ENCODE assay signal across 12 cellular contexts in genomic region chr7:144019457-144019856, GRCh38. TPM values are rescaled to one million over a fixed set of nuclear protein-coding genes. Genes with fewer than 3 reads are reported as not detected.
DNase-seq lines count a peak whose midpoint lies in the region; ATAC-seq and TF ChIP-seq lines count a peak whose summit lies in the region.
"Had no signal": no experiment of that assay in that cellular context is flagged by ENCODE, and none has a peak within 500 bp of the region (broad histone marks: within the 10 kb centered on the region; RNA-seq: fewer than 3 reads in every experiment).

No MANE protein-coding gene starts in this region.

- H3K4me3 ChIP-seq in RWPE2 (ENCODE audit: severe bottlenecking) (no peak overlapping the region), foreskin fibroblast (ENCODE audit: low read depth in 1 of 2, low read length in 2 of 2) (no peak overlapping the region), psoas muscle (no peak overlapping the region)
- H3K4me3 ChIP-seq in effector memory CD4-positive, alpha-beta T cell (ENCODE audit: insufficient read depth, low read depth, low read length, poor library complexity, severe bottlenecking), result no peak overlapping the region

- no peaks in the 10 kb centered on the region for H3K4me1 ChIP-seq in RWPE2 (ENCODE audit: insufficient read depth, poor library complexity, severe bottlenecking)
- no peaks in the 10 kb centered on the region for H3K4me1 ChIP-seq in psoas muscle
- no peaks in the 10 kb centered on the region for H3K4me1 ChIP-seq in effector memory CD4-positive, alpha-beta T cell (ENCODE audit: control insufficient read depth, insufficient read depth, low read length, poor library complexity, severe bottlenecking)

- H3K27ac ChIP-seq in RWPE2 (ENCODE audit: poor library complexity, severe bottlenecking), result no peak overlapping the region
- no peak overlapping the region for H3K27ac ChIP-seq in psoas muscle
- no peak overlapping the region for H3K27ac ChIP-seq in effector memory CD4-positive, alpha-beta T cell (ENCODE audit: insufficient read depth, low read length, poor library complexity, severe bottlenecking)

- 26 to 48% (median 29%) methylated on average over 2 of the region's 2 CpGs for WGBS in psoas muscle, 3 donors

- H3K9me3 ChIP-seq in RWPE2 (ENCODE audit: severe bottlenecking) (no peaks in the 10 kb centered on the region), psoas muscle (no peaks in the 10 kb centered on the region)
- H3K9me3 ChIP-seq in effector memory CD4-positive, alpha-beta T cell (ENCODE audit: control insufficient read depth, low read length), result no peaks in the 10 kb centered on the region

- intact Hi-C loops in psoas muscle (cut with DNase I), result no loop called here

- TF ChIP-seq CTCF in RWPE2 (IDR thresholded peaks at IDR 0.05; ENCODE audit: poor library complexity, severe bottlenecking), result no peak
- no peak for TF ChIP-seq CTCF in foreskin fibroblast (IDR thresholded peaks at IDR 0.05; ENCODE audit: low read depth, low read length)
- TF ChIP-seq CTCF in psoas muscle (IDR thresholded peaks at IDR 0.05), result no peak

- H3K36me3 ChIP-seq in RWPE2 (ENCODE audit: low read depth) (no peaks in the 10 kb centered on the region), psoas muscle (ENCODE audit: insufficient read depth in 1 of 2, low read depth in 1 of 2) (no peaks in the 10 kb centered on the region)
- no peaks in the 10 kb centered on the region for H3K36me3 ChIP-seq in effector memory CD4-positive, alpha-beta T cell (ENCODE audit: control insufficient read depth, insufficient read depth, low read length)

- DNase-seq in GM04503 (ENCODE audit: low read depth) (peak; percentile 50), RWPE2 (ENCODE audit: low spot score) (no peak), foreskin fibroblast (peak; percentile 50 to 68), psoas muscle (no peak)
- no peak for DNase-seq in effector memory CD4-positive, alpha-beta T cell
- DNase-seq in activated naive CD4-positive, alpha-beta T cell treated with anti-CD3 and anti-CD28 coated beads, Interleukin-2, amount 50 U/mL, for 16 hours, result no peak
- DNase-seq: stimulated activated CD4-positive, alpha-beta T cell treated with anti-CD3 and anti-CD28 coated beads, Interleukin-2, amount 100 ng/mL, for 24 hours had no signal

- H3K27me3 ChIP-seq in RWPE2 (ENCODE audit: insufficient read depth, poor library complexity, severe bottlenecking) (no peaks in the 10 kb centered on the region), psoas muscle (ENCODE audit: insufficient read depth in 3 of 3, low read length in 2 of 3) (no peaks in the 10 kb centered on the region)
- no peaks in the 10 kb centered on the region for H3K27me3 ChIP-seq in effector memory CD4-positive, alpha-beta T cell (replicated peaks; ENCODE audit: control insufficient read depth, insufficient read depth, low read length, poor library complexity, severe bottlenecking)

- peak; percentile 57; the same call in 2 of the 3 replicates for ATAC-seq in RWPE2 (ENCODE audit: low read depth)
- ATAC-seq in psoas muscle, result peak in 3 of 4 donors; percentile 19 to 65 (median 35)
- ATAC-seq in HG03457 (IDR thresholded peaks at IDR 0.05; ENCODE audit: unreplicated experiment), result no peak
- no peak for ATAC-seq in GM21825 (IDR thresholded peaks at IDR 0.05; ENCODE audit: unreplicated experiment)

RNA-seq across cellular contexts. Expression of gene OR6B1, which starts 19.3 kb away (rescaled TPM):
- total RNA-seq in psoas muscle, result not detected
- polyA plus RNA-seq in psoas muscle, result not detected
- total RNA-seq: lung microvascular endothelial cell, SK-MEL-5, ureter had no signal

RNA-seq across cellular contexts. Expression of gene OR2A5, which starts 29.3 kb away (rescaled TPM):
- total RNA-seq in psoas muscle, result not detected
- polyA plus RNA-seq in psoas muscle, result not detected
- total RNA-seq: lung microvascular endothelial cell, ureter had no signal

RNA-seq across cellular contexts. Expression of gene OR2A25, which starts 50.2 kb away (rescaled TPM):
- total RNA-seq in psoas muscle, result not detected
- polyA plus RNA-seq in psoas muscle, result not detected
- total RNA-seq: lung microvascular endothelial cell, SK-MEL-5, ureter had no signal

Comparison
In these comparisons a context has a peak if more than half of its experiments do, and no peak if none do; other contexts are left out.
1. DNase-seq: peak in GM04503 (single experiment) and foreskin fibroblast (2 of 2); none in RWPE2 (single experiment), psoas muscle (0 of 2), effector memory CD4-positive, alpha-beta T cell (0 of 3) and activated naive CD4-positive, alpha-beta T cell treated with anti-CD3 and anti-CD28 coated beads, Interleukin-2, amount 50 U/mL, for 16 hours (single experiment).
2. ATAC-seq: peak in RWPE2 (single experiment) and psoas muscle (3 of 4); none in HG03457 (single experiment) and GM21825 (single experiment).